22 cellular contexts compared by ENCODE assay signal in genomic region chr3:182732232-182733015, GRCh38.
"Had no signal": no experiment of that assay in that cellular context is flagged by ENCODE, and none has a peak within 500 bp of the region (broad histone marks: within the 10 kb centered on the region; RNA-seq: fewer than 3 reads in every experiment).

No MANE protein-coding gene starts in this region.

- H3K27ac ChIP-seq: hepatocyte, left lung, prostate gland, VCaP had no signal

- H3K4me1 ChIP-seq: left lung, prostate gland had no signal

- H3K27ac Mint-ChIP-seq: activated naive CD8-positive, alpha-beta T cell treated with anti-CD3 and anti-CD28 coated beads for 36 hours; immature natural killer cell; naive thymus-derived CD4-positive, alpha-beta T cell; T-cell; T-helper 2 cell treated with Interferon-gamma antibody and Interleukin-4, amounts not matched to agents 5 μg/mL and 100 μg/mL, for 36 hours; type B pancreatic cell had no signal

- H3K4me3 Mint-ChIP-seq: activated naive CD8-positive, alpha-beta T cell treated with anti-CD3 and anti-CD28 coated beads for 36 hours; central memory CD8-positive, alpha-beta T cell; immature natural killer cell; naive thymus-derived CD4-positive, alpha-beta T cell; T-cell; T-helper 2 cell treated with Interferon-gamma antibody and Interleukin-4, amounts not matched to agents 5 μg/mL and 100 μg/mL, for 36 hours; type B pancreatic cell had no signal

- H3K36me3 Mint-ChIP-seq: activated naive CD8-positive, alpha-beta T cell treated with anti-CD3 and anti-CD28 coated beads for 36 hours; immature natural killer cell; naive thymus-derived CD4-positive, alpha-beta T cell; T-cell; type B pancreatic cell had no signal

- H3K27me3 Mint-ChIP-seq: type B pancreatic cell had no signal

- ATAC-seq: esophagus mucosa; left lung; naive thymus-derived CD4-positive, alpha-beta T cell; T-cell had no signal

- H3K36me3 ChIP-seq: left lung, prostate gland had no signal

- H3K79me2 ChIP-seq: hepatocyte had no signal

- H3K9me3 ChIP-seq: left lung, prostate gland had no signal

- H3K9me3 Mint-ChIP-seq: activated naive CD8-positive, alpha-beta T cell treated with anti-CD3 and anti-CD28 coated beads for 36 hours; central memory CD8-positive, alpha-beta T cell; immature natural killer cell; naive thymus-derived CD4-positive, alpha-beta T cell; T-cell; T-helper 2 cell treated with Interferon-gamma antibody and Interleukin-4, amounts not matched to agents 5 μg/mL and 100 μg/mL, for 36 hours; type B pancreatic cell had no signal

- DNase-seq: activated CD4-positive, alpha-beta T cell treated with anti-CD3 and anti-CD28 coated beads for 1 hour; activated CD4-positive, alpha-beta T cell treated with anti-CD3 and anti-CD28 coated beads, Interleukin-2, amount 50 U/mL, for 1 hour; activated CD8-positive, alpha-beta memory T cell treated with anti-CD3 and anti-CD28 coated beads for 24 hours; activated CD8-positive, alpha-beta memory T cell treated with anti-CD3 and anti-CD28 coated beads, Interleukin-2, amount 50 U/mL, for 48 hours; activated naive CD4-positive, alpha-beta T cell treated with Interleukin-2 at 50 U/mL for 16 hours; activated naive CD8-positive, alpha-beta T cell treated with anti-CD3 and anti-CD28 coated beads for 36 hours; activated T-cell treated with anti-CD3 and anti-CD28 coated beads, Interleukin-2, amount 50 U/mL, for 48 hours; effector memory CD4-positive, alpha-beta T cell; glutamatergic neuron; immature natural killer cell; left lung; naive thymus-derived CD4-positive, alpha-beta T cell; stimulated activated CD4-positive, alpha-beta T cell treated with anti-CD3 and anti-CD28 coated beads, Interleukin-4, amount 100 ng/mL, for 24 hours; T-cell had no signal

- H3K4me2 ChIP-seq: hepatocyte had no signal

- H3K4me3 ChIP-seq: hepatocyte, left lung, lung, prostate gland had no signal

- H3K27me3 ChIP-seq: hepatocyte, left lung had no signal

- H3K4me1 Mint-ChIP-seq: central memory CD8-positive, alpha-beta T cell; immature natural killer cell; T-cell had no signal

- H2AFZ ChIP-seq: hepatocyte had no signal
